ENCODE assay signal across 1 cellular context in genomic region chr13:49643003-49643651, GRCh38.
TF ChIP-seq lines count a peak whose summit lies in the region.

No MANE protein-coding gene starts in this region.

TF ChIP-seq in GM12878, 131 proteins besides CTCF, POLR2A, EP300 and RAD21:
- TF ChIP-seq RUNX3 (IDR thresholded peaks at IDR 0.05; ENCODE audit: low read length) (peak; percentile 16; the same call in 1 of the 2 replicates), SPI1 (IDR thresholded peaks at IDR 0.05; ENCODE audit: borderline replicate concordance, insufficient read depth, low read depth, low read length) (0 out of 2 replicates have a peak, but pooled peaks have one; percentile 36), GATAD2B (conservative IDR thresholded peaks at IDR 0.05; ENCODE audit: low read depth) (no peak), KLF5 (IDR thresholded peaks at IDR 0.05; ENCODE audit: partially characterized antibody) (no peak), PBX3 (IDR thresholded peaks at IDR 0.05; ENCODE audit: insufficient replicate concordance, low read depth, low read length) (no peak), USF2 (IDR thresholded peaks at IDR 0.05; ENCODE audit: borderline replicate concordance, low read depth, low read length) (no peak), SREBF2 (IDR thresholded peaks at IDR 0.05; ENCODE audit: low read length) (no peak), SMAD5 (IDR thresholded peaks at IDR 0.05; ENCODE audit: low read depth) (no peak), YBX1 (IDR thresholded peaks at IDR 0.05) (no peak), CBX5 (IDR thresholded peaks at IDR 0.05; ENCODE audit: low read depth) (no peak), ETV6 (conservative IDR thresholded peaks at IDR 0.05 in 1 of 2, IDR thresholded peaks at IDR 0.05 in 1 of 2; ENCODE audit: borderline replicate concordance in 1 of 2, low read depth in 1 of 2) (no peak), MEF2B (IDR thresholded peaks at IDR 0.05; ENCODE audit: partially characterized antibody, poor library complexity, severe bottlenecking) (peak; percentile 86), NR2C2 (IDR thresholded peaks at IDR 0.05; ENCODE audit: borderline replicate concordance, control insufficient read depth, insufficient read length, low read depth) (no peak), WRNIP1 (IDR thresholded peaks at IDR 0.05; ENCODE audit: borderline replicate concordance, low read depth, low read length) (no peak)
